Comparison of ENCODE assay signal across 9 cellular contexts in the genomic region with DNA sequence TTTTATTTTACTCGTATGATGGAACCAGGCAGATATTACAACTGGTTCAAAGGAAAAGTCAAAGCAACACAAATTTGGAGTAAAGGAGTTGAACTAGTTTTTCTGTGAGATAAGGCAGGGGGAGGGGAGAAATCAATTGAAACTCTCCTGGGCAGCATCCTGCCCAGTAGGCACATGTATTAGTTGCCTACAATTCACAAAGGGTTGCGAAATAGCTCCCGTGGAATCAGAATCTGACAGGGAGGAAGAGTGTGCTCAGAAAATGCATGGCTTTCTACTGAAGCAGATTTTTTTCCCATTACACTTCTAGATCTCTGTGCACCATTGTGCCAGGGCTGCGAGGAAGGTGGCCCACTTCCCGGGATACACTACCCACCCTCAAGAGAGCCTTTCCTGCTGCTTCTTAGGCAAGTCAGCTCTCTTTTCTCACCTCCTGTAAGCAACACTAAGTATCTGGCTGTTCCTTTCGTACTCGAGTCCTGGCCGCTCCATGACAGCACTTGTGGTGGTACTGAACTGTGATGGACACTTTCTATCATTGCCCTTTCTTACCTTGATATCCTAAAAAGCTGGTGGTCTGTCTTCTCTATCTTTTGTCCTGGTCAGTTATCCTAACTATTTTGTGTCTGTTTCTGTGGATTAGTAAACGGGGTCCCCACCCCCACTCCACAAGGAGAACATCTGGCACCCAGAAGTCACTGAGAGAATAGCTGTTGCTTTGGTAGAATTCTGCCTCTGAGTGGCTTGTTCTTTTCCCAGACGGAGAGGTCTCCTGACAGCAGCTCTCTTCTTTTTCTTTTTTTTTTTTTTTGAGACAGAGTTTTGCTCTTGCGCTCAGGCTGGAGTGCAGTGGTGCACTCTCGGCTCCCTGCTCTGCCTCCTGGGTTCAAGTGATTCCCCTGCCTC.
A peak's percentile ranks its signal among the peaks of the same experiment; 100 is the strongest.
DNase-seq lines count a peak whose midpoint lies in the region; ATAC-seq and TF ChIP-seq lines count a peak whose summit lies in the region.
"Had no signal": no experiment of that assay in that cellular context is flagged by ENCODE, and none has a peak within 500 bp of the region (broad histone marks: within the 10 kb centered on the region; RNA-seq: fewer than 3 reads in every experiment).

No MANE protein-coding gene starts in this region.

- ATAC-seq in stimulated activated naive CD8-positive, alpha-beta T cell treated with anti-CD3 and anti-CD28 coated beads, Interleukin-15, Interleukin-2, amounts not matched to agents 100 U/mL and 50 U/mL, for 24 hours: no peak

- TF ChIP-seq CTCF in transverse colon (IDR thresholded peaks at IDR 0.05): no peak

- H3K27ac ChIP-seq in epithelial cell of prostate: peak overlapping the region; percentile 94
- peak overlapping the region in 2 of 4 donors; percentile 60 to 69 for H3K27ac ChIP-seq in transverse colon

- no peak for DNase-seq in stimulated activated naive CD8-positive, alpha-beta T cell treated with anti-CD3 and anti-CD28 coated beads, Interleukin-15, Interleukin-2, amounts not matched to agents 100 U/mL and 50 U/mL, for 24 hours
- peak; percentile 17 for DNase-seq in M059J (ENCODE audit: low read depth)
- peak; percentile 48 for DNase-seq in epithelial cell of prostate (ENCODE audit: low read depth, low spot score)
- no peak for DNase-seq in activated gamma-delta T cell (lab: John Stamatoyannopoulos, UW)
- DNase-seq in transverse colon: no peak
- no peak for DNase-seq in putamen (ENCODE audit: low spot score)
- no peak for DNase-seq in SHP77 treated with DMSO at 0.1 percent for 48 hours (lab: John Stamatoyannopoulos, UW)
- DNase-seq: left cardiac atrium had no signal

- H3K4me1 ChIP-seq in transverse colon: peaks cover 0 to 5% (median 2%) of the 10 kb centered on the region in 4 donors

- no peak overlapping the region for H3K4me3 ChIP-seq in transverse colon

- H3K4me3 Mint-ChIP-seq in stimulated activated naive CD8-positive, alpha-beta T cell treated with anti-CD3 and anti-CD28 coated beads, Interleukin-15, Interleukin-2, amounts not matched to agents 100 ng/mL and 50 ng/mL, for 24 hours: no peak overlapping the region

- no peaks in the 10 kb centered on the region for H3K9me3 ChIP-seq in transverse colon

- H3K36me3 Mint-ChIP-seq in stimulated activated naive CD8-positive, alpha-beta T cell treated with anti-CD3 and anti-CD28 coated beads, Interleukin-15, Interleukin-2, amounts not matched to agents 100 ng/mL and 50 ng/mL, for 24 hours (ENCODE audit: low read depth): peaks cover 80% of the 10 kb centered on the region

- TF ChIP-seq EP300 in transverse colon (IDR thresholded peaks at IDR 0.05; ENCODE audit: low read depth): no peak

- H3K27me3 ChIP-seq in transverse colon: no peaks in the 10 kb centered on the region

- H3K27me3 Mint-ChIP-seq in stimulated activated naive CD8-positive, alpha-beta T cell treated with anti-CD3 and anti-CD28 coated beads, Interleukin-15, Interleukin-2, amounts not matched to agents 100 ng/mL and 50 ng/mL, for 24 hours: no peaks in the 10 kb centered on the region

- H3K27ac Mint-ChIP-seq in stimulated activated naive CD8-positive, alpha-beta T cell treated with anti-CD3 and anti-CD28 coated beads, Interleukin-15, Interleukin-2, amounts not matched to agents 100 ng/mL and 50 ng/mL, for 24 hours: peak overlapping the region; percentile 69

- 74 to 84% methylated on average over 4 to 12 of the region's 12 CpGs for WGBS in transverse colon (ENCODE audit: low coverage in 1 of 2), 2 donors

- H3K4me1 Mint-ChIP-seq in stimulated activated naive CD8-positive, alpha-beta T cell treated with anti-CD3 and anti-CD28 coated beads, Interleukin-15, Interleukin-2, amounts not matched to agents 100 ng/mL and 50 ng/mL, for 24 hours (ENCODE audit: low read depth): peaks cover 78% of the 10 kb centered on the region

- peaks cover 2% of the 10 kb centered on the region for H3K9me3 Mint-ChIP-seq in stimulated activated naive CD8-positive, alpha-beta T cell treated with anti-CD3 and anti-CD28 coated beads, Interleukin-15, Interleukin-2, amounts not matched to agents 100 ng/mL and 50 ng/mL, for 24 hours

- in situ Hi-C loops in transverse colon (cut with MboI; ENCODE audit: low pct_ligation_motif_present in 1 of 4, low pct_unique_long_range_greater_than_20kb in 1 of 4, low sequenced_read_pairs in 3 of 4): no loop called here

- no peak for TF ChIP-seq POLR2A in transverse colon (IDR thresholded peaks at IDR 0.05)

- H3K36me3 ChIP-seq in transverse colon: no peaks in the 10 kb centered on the region

- intact Hi-C loops in transverse colon (cut with DNase I; ENCODE audit: low total_unique reads): no loop called here

Comparison
In these comparisons a context has a peak if more than half of its experiments do, and no peak if none do; other contexts are left out.
1. DNase-seq: peak in M059J (single experiment) and epithelial cell of prostate (single experiment); none in stimulated activated naive CD8-positive, alpha-beta T cell treated with anti-CD3 and anti-CD28 coated beads, Interleukin-15, Interleukin-2, amounts not matched to agents 100 U/mL and 50 U/mL, for 24 hours (single experiment), activated gamma-delta T cell (single experiment), transverse colon (single experiment), putamen (single experiment) and SHP77 treated with DMSO at 0.1 percent for 48 hours (single experiment).